In genomic region chr17:27576429-27577123, GRCh38 we compare ENCODE assay signal across 11 cellular contexts. TPM values are rescaled to one million over a fixed set of nuclear protein-coding genes. Genes with fewer than 3 reads are reported as not detected.
A peak's percentile ranks its signal among the peaks of the same experiment; 100 is the strongest.
DNase-seq lines count a peak whose midpoint lies in the region; ATAC-seq lines count a peak whose summit lies in the region.
"Had no signal": no experiment of that assay in that cellular context is flagged by ENCODE, and none has a peak within 500 bp of the region (broad histone marks: within the 10 kb centered on the region; RNA-seq: fewer than 3 reads in every experiment).

No MANE protein-coding gene starts in this region.

- H3K79me1 ChIP-seq in neuronal stem cell (ENCODE audit: low read depth, low read length), result peaks cover 3% of the 10 kb centered on the region

- H3K36me3 ChIP-seq in neuronal stem cell (replicated peaks in 1 of 2; ENCODE audit: control insufficient read depth in 2 of 2, insufficient read depth in 2 of 2, low read length in 2 of 2), result no peaks in the 10 kb centered on the region

- H3K4me1 ChIP-seq in neuronal stem cell (ENCODE audit: control insufficient read depth in 2 of 2, insufficient read depth in 1 of 2, low read depth in 1 of 2, low read length in 2 of 2), result peaks cover 10 to 13% of the 10 kb centered on the region in 2 donors

- no peak overlapping the region for H2BK15ac ChIP-seq in neuronal stem cell (ENCODE audit: low read length)

- H2BK12ac ChIP-seq in neuronal stem cell (ENCODE audit: low read length), result no peak overlapping the region

- H3K23ac ChIP-seq in neuronal stem cell (ENCODE audit: low read depth, low read length, poor library complexity), result no peak overlapping the region

- no peak overlapping the region for H3K9ac ChIP-seq in neuronal stem cell (ENCODE audit: low read depth, low read length, poor library complexity)

- DNase-seq in activated CD4-positive, alpha-beta T cell treated with anti-CD3 and anti-CD28 coated beads, Interleukin-2, amount 10 ng/mL, durations not matched to agents 24 days and 14 days, result peak; percentile 60
- DNase-seq in activated CD4-positive, alpha-beta T cell treated with anti-CD3 and anti-CD28 coated beads for 48 hours, result no peak
- no peak for DNase-seq in activated naive CD4-positive, alpha-beta T cell treated with anti-CD3 and anti-CD28 coated beads, Interleukin-2, amount 50 U/mL, for 72 hours (ENCODE audit: low spot score in 2 of 2)
- DNase-seq in G401 (ENCODE audit: low spot score) (no peak), middle frontal gyrus (ENCODE audit: extremely low spot score, low spot score) (no peak), neuronal stem cell (ENCODE audit: low spot score) (no peak)
- DNase-seq: DND-41, NCI-H69, T-helper 9 cell had no signal

- H3K27me3 ChIP-seq in layer of hippocampus (ENCODE audit: control insufficient read depth, insufficient read depth, low read length) (no peaks in the 10 kb centered on the region), neuronal stem cell (ENCODE audit: control insufficient read depth in 3 of 3, insufficient read depth in 3 of 3, low read depth in 1 of 3, low read length in 3 of 3) (no peaks in the 10 kb centered on the region)

- no peak overlapping the region for H2BK5ac ChIP-seq in neuronal stem cell (ENCODE audit: low read length)

- H3K9me3 ChIP-seq in neuronal stem cell (replicated peaks in 1 of 2; ENCODE audit: control insufficient read depth in 2 of 2, insufficient read depth in 1 of 2, low read depth in 1 of 2, low read length in 2 of 2), result no peaks in the 10 kb centered on the region

- peaks cover 10% of the 10 kb centered on the region for H3K9me3 Mint-ChIP-seq in activated CD4-positive, alpha-beta T cell treated with anti-CD3 and anti-CD28 coated beads, Interleukin-2, amount 10 ng/mL, durations not matched to agents 24 days and 14 days
- peaks cover 0 to 9% of the 10 kb centered on the region in 2 donors for H3K9me3 Mint-ChIP-seq in activated naive CD4-positive, alpha-beta T cell treated with anti-CD3 and anti-CD28 coated beads, Interleukin-2, amount 50 U/mL, for 72 hours

- no peak overlapping the region for H4K8ac ChIP-seq in neuronal stem cell (ENCODE audit: low read depth, low read length)

- H3K27me3 Mint-ChIP-seq in activated CD4-positive, alpha-beta T cell treated with anti-CD3 and anti-CD28 coated beads, Interleukin-2, amount 10 ng/mL, durations not matched to agents 24 days and 14 days, result no peaks in the 10 kb centered on the region

- peak overlapping the region; percentile 86 for H3K27ac Mint-ChIP-seq in activated CD4-positive, alpha-beta T cell treated with anti-CD3 and anti-CD28 coated beads, Interleukin-2, amount 10 ng/mL, durations not matched to agents 24 days and 14 days
- peak overlapping the region; percentile 82 to 95 for H3K27ac Mint-ChIP-seq in activated naive CD4-positive, alpha-beta T cell treated with anti-CD3 and anti-CD28 coated beads, Interleukin-2, amount 50 U/mL, for 72 hours

- no peak overlapping the region for H4K91ac ChIP-seq in neuronal stem cell (ENCODE audit: low read depth, low read length, poor library complexity)

- intact Hi-C loops in activated CD4-positive, alpha-beta T cell treated with anti-CD3 and anti-CD28 coated beads, Interleukin-2, amount 10 ng/mL, durations not matched to agents 24 days and 14 days (cut with micrococcal nuclease), result loop anchor here (1.0 kb wide), 1 partner anchor 10 kb away; no protein-coding TSS in a partner anchor

- no peak overlapping the region for H3K14ac ChIP-seq in neuronal stem cell (ENCODE audit: low read length)

- H3K4me3 ChIP-seq in neuronal stem cell (ENCODE audit: low read length in 2 of 2), result no peak overlapping the region

- ATAC-seq in activated naive CD4-positive, alpha-beta T cell treated with anti-CD3 and anti-CD28 coated beads, Interleukin-2, amount 50 U/mL, for 72 hours, result no peak

- H3K4ac ChIP-seq in neuronal stem cell (ENCODE audit: low read length), result no peak overlapping the region

- no peak overlapping the region for H2AFZ ChIP-seq in neuronal stem cell (ENCODE audit: low read length)

- H3K4me1 Mint-ChIP-seq in activated CD4-positive, alpha-beta T cell treated with anti-CD3 and anti-CD28 coated beads, Interleukin-2, amount 10 ng/mL, durations not matched to agents 24 days and 14 days, result peaks cover 85% of the 10 kb centered on the region

- H2BK120ac ChIP-seq in neuronal stem cell (ENCODE audit: low read depth, low read length), result no peak overlapping the region

- no CpG with 5 or more reads among the region's 8 CpGs for WGBS in neuronal stem cell (ENCODE audit: extremely low coverage in 2 of 2, insufficient read length in 2 of 2, insufficient replicate concordance in 1 of 2), 2 donors

- H2AK5ac ChIP-seq in neuronal stem cell (ENCODE audit: low read depth, low read length), result no peak overlapping the region

- no peak overlapping the region for H3K18ac ChIP-seq in neuronal stem cell (ENCODE audit: low read length)

- in situ Hi-C loops in G401 (cut with HindIII; ENCODE audit: low sequenced_read_pairs), result no loop called here

- H3K27ac ChIP-seq in layer of hippocampus (ENCODE audit: low read depth, low read length) (peak overlapping the region; percentile 58), temporal lobe (ENCODE audit: low read depth, low read length) (peak overlapping the region; percentile 69), neuronal stem cell (replicated peaks; ENCODE audit: low read length) (no peak overlapping the region)

- peak overlapping the region; percentile 28 for H3K4me3 Mint-ChIP-seq in activated CD4-positive, alpha-beta T cell treated with anti-CD3 and anti-CD28 coated beads, Interleukin-2, amount 10 ng/mL, durations not matched to agents 24 days and 14 days

- H3K36me3 Mint-ChIP-seq in activated CD4-positive, alpha-beta T cell treated with anti-CD3 and anti-CD28 coated beads, Interleukin-2, amount 10 ng/mL, durations not matched to agents 24 days and 14 days (ENCODE audit: low read depth), result peaks cover 44% of the 10 kb centered on the region
- H3K36me3 Mint-ChIP-seq in activated naive CD4-positive, alpha-beta T cell treated with anti-CD3 and anti-CD28 coated beads, Interleukin-2, amount 50 U/mL, for 72 hours, result peaks cover 0 to 77% of the 10 kb centered on the region in 2 donors

- H3K4me2 ChIP-seq in neuronal stem cell (ENCODE audit: insufficient read depth, low read length, poor library complexity, severe bottlenecking), result no peak overlapping the region

RNA-seq across cellular contexts. Expression of gene LGALS9, which starts 54.4 kb away (rescaled TPM):
- total RNA-seq in activated CD4-positive, alpha-beta T cell treated with anti-CD3 and anti-CD28 coated beads, Interleukin-2, amount 10 ng/mL, durations not matched to agents 24 days and 14 days, result 46.4 and 51.6 TPM in 2 replicates
- total RNA-seq in activated naive CD4-positive, alpha-beta T cell treated with anti-CD3 and anti-CD28 coated beads, Interleukin-2, amount 50 U/mL, for 72 hours, result 10 to 100 TPM; 22.2 to 71.5 TPM
- 1.7 TPM for total RNA-seq in temporal lobe
- not detected in 2 replicates for total RNA-seq in G401 (2014; rRNA removed; shearing (Covaris generic))
- 1.3 TPM for polyA plus RNA-seq in neuronal stem cell (2013, experiment 1 of 2)
- polyA plus RNA-seq in neuronal stem cell (2013, experiment 2 of 2), result 1.8 TPM
